33 cellular contexts compared by ENCODE assay signal in the genomic region with DNA sequence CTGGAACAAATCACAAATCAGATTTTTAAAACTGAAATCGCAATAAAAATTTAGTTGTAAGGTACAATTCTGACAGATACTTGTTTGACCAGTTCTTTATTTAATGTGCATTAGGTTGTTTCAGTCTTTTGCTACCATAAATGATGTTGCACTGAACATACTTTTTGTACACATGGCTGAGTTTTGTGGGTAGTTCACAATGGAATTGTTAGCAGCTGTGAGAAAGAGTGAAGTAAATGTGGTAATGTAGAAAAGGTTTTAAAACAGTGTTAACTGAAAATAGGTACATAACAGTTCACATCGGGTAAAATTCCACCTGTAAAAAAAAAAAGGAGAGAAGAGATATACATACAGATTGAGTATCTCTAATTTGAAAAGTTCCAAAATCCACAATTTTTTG. TPM values are rescaled to one million over a fixed set of nuclear protein-coding genes. Genes with fewer than 3 reads are reported as not detected.
A peak's percentile ranks its signal among the peaks of the same experiment; 100 is the strongest.
DNase-seq lines count a peak whose midpoint lies in the region; ATAC-seq, FAIRE-seq and TF ChIP-seq lines count a peak whose summit lies in the region.
"Had no signal": no experiment of that assay in that cellular context is flagged by ENCODE, and none has a peak within 500 bp of the region (broad histone marks: within the 10 kb centered on the region; RNA-seq: fewer than 3 reads in every experiment).

No MANE protein-coding gene starts in this region.

- ATAC-seq in GM23338: no peak
- ATAC-seq: activated CD4-positive, alpha-beta T cell treated with anti-CD3 and anti-CD28 coated beads for 36 hours; activated CD8-positive, alpha-beta T cell treated with anti-CD3 and anti-CD28 coated beads, Interleukin-2, amount 10 ng/mL, durations not matched to agents 7 days and 5 days; left lobe of liver; sciatic nerve; T-helper 17 cell had no signal

- H3K9me3 Mint-ChIP-seq in GM23338: no peaks in the 10 kb centered on the region
- H3K9me3 Mint-ChIP-seq: activated naive CD8-positive, alpha-beta T cell treated with anti-CD3 and anti-CD28 coated beads, Interleukin-2, amount 10 ng/mL, durations not matched to agents 7 days and 5 days; central memory CD8-positive, alpha-beta T cell; immature natural killer cell had no signal

- 0 out of 2 replicates have a peak overlapping the region, but pooled peaks have one; percentile 5 for H3K27ac ChIP-seq in BLaER1
- 0 out of 2 replicates have a peak overlapping the region, but pooled peaks have one; percentile 13 for H3K27ac ChIP-seq in GM23338 (ENCODE audit: low read depth)
- H3K27ac ChIP-seq in SK-N-MC: peak overlapping the region; percentile 73
- no peak overlapping the region for H3K27ac ChIP-seq in WERI-Rb-1
- H3K27ac ChIP-seq: HL-60 had no signal

- H4K20me1 ChIP-seq in BLaER1 (no peaks in the 10 kb centered on the region), GM23338 (replicated peaks; ENCODE audit: insufficient read depth) (no peaks in the 10 kb centered on the region)

- H3K27me3 ChIP-seq in BLaER1 (no peaks in the 10 kb centered on the region), GM23338 (ENCODE audit: insufficient read depth) (no peaks in the 10 kb centered on the region), WERI-Rb-1 (ENCODE audit: insufficient read depth, low read depth, severe bottlenecking) (no peaks in the 10 kb centered on the region)
- H3K27me3 ChIP-seq: dorsolateral prefrontal cortex had no signal

- H3K36me3 ChIP-seq in BLaER1 (peaks cover 47% of the 10 kb centered on the region), GM23338 (ENCODE audit: insufficient read depth) (peaks cover 4% of the 10 kb centered on the region; the same call in 1 of the 2 replicates), SK-N-MC (ENCODE audit: insufficient read depth, low read length) (peaks cover 62% of the 10 kb centered on the region), WERI-Rb-1 (peaks cover 20% of the 10 kb centered on the region)

- H3K27me3 Mint-ChIP-seq in GM23338 (ENCODE audit: insufficient read depth, low read depth, poor library complexity): no peaks in the 10 kb centered on the region
- H3K27me3 Mint-ChIP-seq: activated CD4-positive, alpha-beta T cell treated with anti-CD3 and anti-CD28 coated beads for 36 hours; activated naive CD8-positive, alpha-beta T cell treated with anti-CD3 and anti-CD28 coated beads, Interleukin-2, amount 10 ng/mL, durations not matched to agents 7 days and 5 days; central memory CD8-positive, alpha-beta T cell; progenitor cell of endocrine pancreas; T-helper 17 cell had no signal

- peak overlapping the region; percentile 32; the same call in 1 of the 2 replicates for H3K27ac Mint-ChIP-seq in GM23338
- H3K27ac Mint-ChIP-seq: activated CD4-positive, alpha-beta T cell treated with anti-CD3 and anti-CD28 coated beads for 36 hours; activated CD8-positive, alpha-beta T cell treated with anti-CD3 and anti-CD28 coated beads, Interleukin-2, amount 10 ng/mL, durations not matched to agents 7 days and 5 days; immature natural killer cell; progenitor cell of endocrine pancreas; T-helper 17 cell had no signal

- H3K4me1 Mint-ChIP-seq in GM23338: peaks cover 10% of the 10 kb centered on the region; the same call in 2 of the 3 replicates

- no peaks in the 10 kb centered on the region for H3K9me2 ChIP-seq in GM23338 (ENCODE audit: insufficient read depth)
- H3K9me2 ChIP-seq: SK-N-SH had no signal

- H3K4me3 Mint-ChIP-seq in GM23338: no peak overlapping the region
- H3K4me3 Mint-ChIP-seq: activated CD4-positive, alpha-beta T cell treated with anti-CD3 and anti-CD28 coated beads for 36 hours; activated CD8-positive, alpha-beta T cell treated with anti-CD3 and anti-CD28 coated beads, Interleukin-2, amount 10 ng/mL, durations not matched to agents 7 days and 5 days; activated naive CD8-positive, alpha-beta T cell treated with anti-CD3 and anti-CD28 coated beads, Interleukin-2, amount 10 ng/mL, durations not matched to agents 7 days and 5 days; central memory CD8-positive, alpha-beta T cell; immature natural killer cell; T-helper 17 cell had no signal

- peaks cover 69% of the 10 kb centered on the region for H3K4me1 ChIP-seq in BLaER1
- H3K4me1 ChIP-seq in GM23338 (ENCODE audit: insufficient read depth): peaks cover 14% of the 10 kb centered on the region

- peak; percentile 65 for FAIRE-seq in islet of Langerhans (lab: Jason Lieb, UNC)
- FAIRE-seq: frontal cortex, urothelium cell line had no signal

- peaks cover 14% of the 10 kb centered on the region for H3K36me3 Mint-ChIP-seq in GM23338 (ENCODE audit: low read depth)

- H3K4me2 ChIP-seq in BLaER1 (peak overlapping the region; percentile 45), GM23338 (no peak overlapping the region)
- H3K4me2 ChIP-seq: SK-N-SH had no signal

- no peak for DNase-seq in GM23338 (ENCODE audit: low spot score)
- DNase-seq in SK-N-MC (ENCODE audit: low read depth, low spot score): no peak
- DNase-seq in CD1c-positive myeloid dendritic cell (ENCODE audit: extremely low spot score): no peak
- DNase-seq in inferior parietal cortex (ENCODE audit: extremely low spot score): no peak
- DNase-seq in NCI-H526 treated with DMSO at 0.1 percent for 48 hours (lab: John Stamatoyannopoulos, UW): no peak
- DNase-seq in WERI-Rb-1: no peak
- DNase-seq: activated CD4-positive, alpha-beta T cell treated with anti-CD3 and anti-CD28 coated beads for 36 hours; activated CD8-positive, alpha-beta T cell treated with anti-CD3 and anti-CD28 coated beads, Interleukin-2, amount 10 ng/mL, durations not matched to agents 7 days and 5 days; activated effector memory CD4-positive, alpha-beta T cell treated with anti-CD3 and anti-CD28 coated beads, Interleukin-2, amount 50 U/mL, for 16 hours; activated naive CD8-positive, alpha-beta T cell treated with anti-CD3 and anti-CD28 coated beads, Interleukin-2, amount 10 ng/mL, durations not matched to agents 7 days and 5 days; dorsolateral prefrontal cortex; GDM1; hypothalamus; immature natural killer cell; mesenchymal stem cell; NCI-H1105 treated with DMSO at 0.1 percent for 48 hours; NCI-H2081; NCI-H226; NCI-H774; SK-N-SH; stimulated activated CD4-positive, alpha-beta T cell treated with anti-CD3 and anti-CD28 coated beads, Interleukin-12 subunit alpha, Interleukin-12 subunit beta, amount 100 ng/mL, for 4 hours; stimulated activated CD4-positive, alpha-beta T cell treated with anti-CD3 and anti-CD28 coated beads, Interleukin-4, amount 100 ng/mL, for 24 hours; stimulated activated naive CD4-positive, alpha-beta T cell; T-helper 17 cell had no signal

- H3K9ac ChIP-seq in BLaER1: no peak overlapping the region
- peak overlapping the region; percentile 22 for H3K9ac ChIP-seq in SK-N-MC (ENCODE audit: insufficient read length)
- H3K9ac ChIP-seq: SK-N-SH had no signal

- no peak overlapping the region for H2AFZ ChIP-seq in GM23338

- no peaks in the 10 kb centered on the region for H3F3A ChIP-seq in GM23338 (replicated peaks; ENCODE audit: low read depth)

- TF ChIP-seq CTCF in GM23338 (conservative IDR thresholded peaks at IDR 0.05; ENCODE audit: low read depth in 2 of 2): no peak
- TF ChIP-seq CTCF in WERI-Rb-1 (IDR thresholded peaks at IDR 0.05; ENCODE audit: low read depth, low read length): no peak

- peaks cover 17% of the 10 kb centered on the region for H3K79me2 ChIP-seq in GM23338 (replicated peaks; ENCODE audit: insufficient read depth)

- H3K9me3 ChIP-seq in BLaER1 (no peaks in the 10 kb centered on the region; the same call in 1 of the 2 replicates), SK-N-MC (ENCODE audit: low read depth, low read length) (no peaks in the 10 kb centered on the region), WERI-Rb-1 (ENCODE audit: severe bottlenecking) (no peaks in the 10 kb centered on the region)
- H3K9me3 ChIP-seq: SK-N-SH had no signal

- no peak overlapping the region for H3K4me3 ChIP-seq in BLaER1
- no peak overlapping the region for H3K4me3 ChIP-seq in GM23338
- no peak overlapping the region for H3K4me3 ChIP-seq in SK-N-MC
- H3K4me3 ChIP-seq in WERI-Rb-1 (ENCODE audit: low read depth, low read length): no peak overlapping the region
- H3K4me3 ChIP-seq: dorsolateral prefrontal cortex had no signal

TF ChIP-seq in GM23338, 12 proteins besides CTCF, POLR2A, EP300 and RAD21 (continues in another document):
- TF ChIP-seq CREB1 (CRISPR knock-in tag; IDR thresholded peaks at IDR 0.05; ENCODE audit: low read depth) (no peak), ZNF114 (CRISPR knock-in tag; IDR thresholded peaks at IDR 0.05) (no peak), POLR2AphosphoS5 (IDR thresholded peaks at IDR 0.05; ENCODE audit: low read depth) (no peak), JUNB (IDR thresholded peaks at IDR 0.05; ENCODE audit: unreplicated experiment) (no peak), STAT1 (IDR thresholded peaks at IDR 0.05; ENCODE audit: unreplicated experiment) (no peak), EZH2phosphoT487 (IDR thresholded peaks at IDR 0.05; ENCODE audit: unreplicated experiment) (no peak)
- TF ChIP-seq, protein P1, sequence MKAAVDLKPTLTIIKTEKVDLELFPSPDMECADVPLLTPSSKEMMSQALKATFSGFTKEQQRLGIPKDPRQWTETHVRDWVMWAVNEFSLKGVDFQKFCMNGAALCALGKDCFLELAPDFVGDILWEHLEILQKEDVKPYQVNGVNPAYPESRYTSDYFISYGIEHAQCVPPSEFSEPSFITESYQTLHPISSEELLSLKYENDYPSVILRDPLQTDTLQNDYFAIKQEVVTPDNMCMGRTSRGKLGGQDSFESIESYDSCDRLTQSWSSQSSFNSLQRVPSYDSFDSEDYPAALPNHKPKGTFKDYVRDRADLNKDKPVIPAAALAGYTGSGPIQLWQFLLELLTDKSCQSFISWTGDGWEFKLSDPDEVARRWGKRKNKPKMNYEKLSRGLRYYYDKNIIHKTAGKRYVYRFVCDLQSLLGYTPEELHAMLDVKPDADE (IDR thresholded peaks at IDR 0.05): no peak

RNA-seq across cellular contexts. Expression of a gene that starts 25.6 kb away (rescaled TPM):
- total RNA-seq in GM23338 (2014; rRNA removed; shearing (Covaris generic)): 128 and 141 TPM in 2 replicates
- polyA plus RNA-seq in GM23338 (2016; fragmentation: Nextera tagmentation; extraction: Ambion mirVana): 53.2 TPM in 2 replicates

RNA-seq across cellular contexts. Expression of a gene that starts 25.7 kb away (rescaled TPM):
- total RNA-seq in GM23338 (2014; rRNA removed; shearing (Covaris generic)): 11.3 and 14.5 TPM in 2 replicates
- 4.3 and 8.8 TPM in 2 replicates for polyA plus RNA-seq in GM23338 (2016; fragmentation: Nextera tagmentation; extraction: Ambion mirVana)
